In genomic region chr10:97380513-97380912, GRCh38 we compare ENCODE assay signal across 29 cellular contexts.
"Had no signal": no experiment of that assay in that cellular context is flagged by ENCODE, and none has a peak within 500 bp of the region (broad histone marks: within the 10 kb centered on the region; RNA-seq: fewer than 3 reads in every experiment).

No MANE protein-coding gene starts in this region.

- H3K4me3 ChIP-seq: neural progenitor cell, right lobe of liver, thoracic aorta had no signal

- H3K4me3 Mint-ChIP-seq: activated CD4-positive, alpha-beta memory T cell treated with anti-CD3 and anti-CD28 coated beads, Interleukin-2, amount 10 ng/mL, durations not matched to agents 7 days and 5 days; activated CD4-positive, alpha-beta T cell treated with anti-CD3 and anti-CD28 coated beads, Interleukin-2, amount 10 ng/mL, durations not matched to agents 24 days and 14 days; activated naive CD8-positive, alpha-beta T cell treated with anti-CD3 and anti-CD28 coated beads for 36 hours; dendritic cell treated with granulocyte-macrophage colony-stimulating factor and Interleukin-4, amounts not matched to agents 40 ng/mL and 50 ng/mL, for 4 days; neural progenitor cell; stimulated activated naive CD8-positive, alpha-beta T cell treated with anti-CD3 and anti-CD28 coated beads, Interleukin-15, Interleukin-2, amounts not matched to agents 100 ng/mL and 50 ng/mL, for 24 hours; T-helper 1 cell treated with Interleukin-12 subunit alpha and Interleukin-12 subunit beta and Interleukin-4 antibody, amounts not matched to agents 30 μg/mL and 1 μg/mL, for 36 hours had no signal

- H3K27me3 ChIP-seq: brain microvascular endothelial cell, neural progenitor cell, right lobe of liver had no signal

- H3K9me3 ChIP-seq: right lobe of liver, SK-N-SH, thoracic aorta had no signal

- H3K9ac ChIP-seq: neural progenitor cell, SK-N-SH had no signal

- H3K36me3 ChIP-seq: neural progenitor cell had no signal

- H3K27me3 Mint-ChIP-seq: activated CD4-positive, alpha-beta memory T cell treated with anti-CD3 and anti-CD28 coated beads, Interleukin-2, amount 10 ng/mL, durations not matched to agents 7 days and 5 days; activated CD4-positive, alpha-beta T cell treated with anti-CD3 and anti-CD28 coated beads, Interleukin-2, amount 10 ng/mL, durations not matched to agents 24 days and 14 days; activated naive CD8-positive, alpha-beta T cell treated with anti-CD3 and anti-CD28 coated beads for 36 hours; dendritic cell treated with granulocyte-macrophage colony-stimulating factor and Interleukin-4, amounts not matched to agents 40 ng/mL and 50 ng/mL, for 4 days; naive B cell; progenitor cell of endocrine pancreas; stimulated activated naive CD8-positive, alpha-beta T cell treated with anti-CD3 and anti-CD28 coated beads, Interleukin-15, Interleukin-2, amounts not matched to agents 100 ng/mL and 50 ng/mL, for 24 hours had no signal

- DNase-seq: activated CD4-positive, alpha-beta memory T cell treated with anti-CD3 and anti-CD28 coated beads, Interleukin-2, amount 10 ng/mL, durations not matched to agents 7 days and 5 days; activated CD4-positive, alpha-beta T cell treated with anti-CD3 and anti-CD28 coated beads, Interleukin-2, amount 10 ng/mL, durations not matched to agents 24 days and 14 days; activated naive CD4-positive, alpha-beta T cell; activated naive CD8-positive, alpha-beta T cell treated with anti-CD3 and anti-CD28 coated beads for 36 hours; activated T-cell treated with anti-CD3 and anti-CD28 coated beads, Interleukin-2, amount 50 U/mL, for 48 hours; amniotic stem cell; brain microvascular endothelial cell; effector CD4-positive, alpha-beta T cell; left ventricle myocardium superior; naive B cell; right lobe of liver; SK-N-SH; stimulated activated CD4-positive, alpha-beta T cell treated with anti-CD3 and anti-CD28 coated beads, Interleukin-12 subunit alpha, Interleukin-12 subunit beta, amount 100 ng/mL, for 4 hours; stimulated activated CD4-positive, alpha-beta T cell treated with anti-CD3 and anti-CD28 coated beads, Interleukin-4, amount 100 ng/mL, for 1 hour; SW 1271; T-helper 9 cell; trophoblast cell had no signal

- H3K27ac Mint-ChIP-seq: activated CD4-positive, alpha-beta memory T cell treated with anti-CD3 and anti-CD28 coated beads, Interleukin-2, amount 10 ng/mL, durations not matched to agents 7 days and 5 days; activated CD4-positive, alpha-beta T cell treated with anti-CD3 and anti-CD28 coated beads, Interleukin-2, amount 10 ng/mL, durations not matched to agents 24 days and 14 days; activated naive CD8-positive, alpha-beta T cell treated with anti-CD3 and anti-CD28 coated beads for 36 hours; dendritic cell treated with granulocyte-macrophage colony-stimulating factor and Interleukin-4, amounts not matched to agents 40 ng/mL and 50 ng/mL, for 4 days; neural progenitor cell; progenitor cell of endocrine pancreas; stimulated activated naive CD8-positive, alpha-beta T cell treated with anti-CD3 and anti-CD28 coated beads, Interleukin-15, Interleukin-2, amounts not matched to agents 100 ng/mL and 50 ng/mL, for 24 hours; T-helper 1 cell treated with Interleukin-12 subunit alpha and Interleukin-12 subunit beta and Interleukin-4 antibody, amounts not matched to agents 30 μg/mL and 1 μg/mL, for 36 hours had no signal

- H3K9me3 Mint-ChIP-seq: activated CD4-positive, alpha-beta memory T cell treated with anti-CD3 and anti-CD28 coated beads, Interleukin-2, amount 10 ng/mL, durations not matched to agents 7 days and 5 days; activated CD4-positive, alpha-beta T cell treated with anti-CD3 and anti-CD28 coated beads, Interleukin-2, amount 10 ng/mL, durations not matched to agents 24 days and 14 days; activated naive CD8-positive, alpha-beta T cell treated with anti-CD3 and anti-CD28 coated beads for 36 hours; dendritic cell treated with granulocyte-macrophage colony-stimulating factor and Interleukin-4, amounts not matched to agents 40 ng/mL and 50 ng/mL, for 4 days; naive B cell; neural progenitor cell; stimulated activated naive CD8-positive, alpha-beta T cell treated with anti-CD3 and anti-CD28 coated beads, Interleukin-15, Interleukin-2, amounts not matched to agents 100 ng/mL and 50 ng/mL, for 24 hours; T-helper 1 cell treated with Interleukin-12 subunit alpha and Interleukin-12 subunit beta and Interleukin-4 antibody, amounts not matched to agents 30 μg/mL and 1 μg/mL, for 36 hours had no signal

- H3K4me1 Mint-ChIP-seq: activated CD4-positive, alpha-beta memory T cell treated with anti-CD3 and anti-CD28 coated beads, Interleukin-2, amount 10 ng/mL, durations not matched to agents 7 days and 5 days; activated CD4-positive, alpha-beta T cell treated with anti-CD3 and anti-CD28 coated beads, Interleukin-2, amount 10 ng/mL, durations not matched to agents 24 days and 14 days; activated naive CD8-positive, alpha-beta T cell treated with anti-CD3 and anti-CD28 coated beads for 36 hours; neural progenitor cell had no signal

- H3K4me1 ChIP-seq: neural progenitor cell, right lobe of liver had no signal

- H3K27ac ChIP-seq: brain microvascular endothelial cell, neural progenitor cell, right lobe of liver, thoracic aorta, VCaP had no signal

- ATAC-seq: left ventricle myocardium superior had no signal

- FAIRE-seq: astrocyte, frontal cortex, islet of Langerhans, TTC549, urothelium cell line had no signal
